ENCODE assay signal across 1 cellular context in genomic region chr11:1220941-1221721, GRCh38.
TF ChIP-seq lines count a peak whose summit lies in the region.

No MANE protein-coding gene starts in this region.

TF ChIP-seq in SK-N-SH, 30 proteins besides CTCF, POLR2A, EP300 and RAD21 (continued from another document):
- TF ChIP-seq, protein P1, sequence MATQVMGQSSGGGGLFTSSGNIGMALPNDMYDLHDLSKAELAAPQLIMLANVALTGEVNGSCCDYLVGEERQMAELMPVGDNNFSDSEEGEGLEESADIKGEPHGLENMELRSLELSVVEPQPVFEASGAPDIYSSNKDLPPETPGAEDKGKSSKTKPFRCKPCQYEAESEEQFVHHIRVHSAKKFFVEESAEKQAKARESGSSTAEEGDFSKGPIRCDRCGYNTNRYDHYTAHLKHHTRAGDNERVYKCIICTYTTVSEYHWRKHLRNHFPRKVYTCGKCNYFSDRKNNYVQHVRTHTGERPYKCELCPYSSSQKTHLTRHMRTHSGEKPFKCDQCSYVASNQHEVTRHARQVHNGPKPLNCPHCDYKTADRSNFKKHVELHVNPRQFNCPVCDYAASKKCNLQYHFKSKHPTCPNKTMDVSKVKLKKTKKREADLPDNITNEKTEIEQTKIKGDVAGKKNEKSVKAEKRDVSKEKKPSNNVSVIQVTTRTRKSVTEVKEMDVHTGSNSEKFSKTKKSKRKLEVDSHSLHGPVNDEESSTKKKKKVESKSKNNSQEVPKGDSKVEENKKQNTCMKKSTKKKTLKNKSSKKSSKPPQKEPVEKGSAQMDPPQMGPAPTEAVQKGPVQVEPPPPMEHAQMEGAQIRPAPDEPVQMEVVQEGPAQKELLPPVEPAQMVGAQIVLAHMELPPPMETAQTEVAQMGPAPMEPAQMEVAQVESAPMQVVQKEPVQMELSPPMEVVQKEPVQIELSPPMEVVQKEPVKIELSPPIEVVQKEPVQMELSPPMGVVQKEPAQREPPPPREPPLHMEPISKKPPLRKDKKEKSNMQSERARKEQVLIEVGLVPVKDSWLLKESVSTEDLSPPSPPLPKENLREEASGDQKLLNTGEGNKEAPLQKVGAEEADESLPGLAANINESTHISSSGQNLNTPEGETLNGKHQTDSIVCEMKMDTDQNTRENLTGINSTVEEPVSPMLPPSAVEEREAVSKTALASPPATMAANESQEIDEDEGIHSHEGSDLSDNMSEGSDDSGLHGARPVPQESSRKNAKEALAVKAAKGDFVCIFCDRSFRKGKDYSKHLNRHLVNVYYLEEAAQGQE (IDR thresholded peaks at IDR 0.05; ENCODE audit: low read depth, low read length) = no peak
- TF ChIP-seq RXRA (IDR thresholded peaks at IDR 0.05; ENCODE audit: borderline replicate concordance, low read depth) (no peak), ZBTB33 (IDR thresholded peaks at IDR 0.05; ENCODE audit: borderline replicate concordance, low read depth) (no peak), SIN3A (IDR thresholded peaks at IDR 0.05; ENCODE audit: borderline replicate concordance, low read depth, low read length) (no peak), GATA2 (CRISPR knock-in tag; IDR thresholded peaks at IDR 0.05) (no peak), CHD2 (IDR thresholded peaks at IDR 0.05; ENCODE audit: low read length, partially characterized antibody) (no peak), IRF3 (IDR thresholded peaks at IDR 0.05; ENCODE audit: low read depth, low read length) (no peak)
- TF ChIP-seq, protein P2, sequence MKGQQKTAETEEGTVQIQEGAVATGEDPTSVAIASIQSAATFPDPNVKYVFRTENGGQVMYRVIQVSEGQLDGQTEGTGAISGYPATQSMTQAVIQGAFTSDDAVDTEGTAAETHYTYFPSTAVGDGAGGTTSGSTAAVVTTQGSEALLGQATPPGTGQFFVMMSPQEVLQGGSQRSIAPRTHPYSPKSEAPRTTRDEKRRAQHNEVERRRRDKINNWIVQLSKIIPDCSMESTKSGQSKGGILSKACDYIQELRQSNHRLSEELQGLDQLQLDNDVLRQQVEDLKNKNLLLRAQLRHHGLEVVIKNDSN (IDR thresholded peaks at IDR 0.05; ENCODE audit: borderline replicate concordance, low read depth) = no peak
TF ChIP-seq in SK-N-SH: peak in this region for 0.
